Comparison of ENCODE assay signal across 19 cellular contexts in the genomic region with DNA sequence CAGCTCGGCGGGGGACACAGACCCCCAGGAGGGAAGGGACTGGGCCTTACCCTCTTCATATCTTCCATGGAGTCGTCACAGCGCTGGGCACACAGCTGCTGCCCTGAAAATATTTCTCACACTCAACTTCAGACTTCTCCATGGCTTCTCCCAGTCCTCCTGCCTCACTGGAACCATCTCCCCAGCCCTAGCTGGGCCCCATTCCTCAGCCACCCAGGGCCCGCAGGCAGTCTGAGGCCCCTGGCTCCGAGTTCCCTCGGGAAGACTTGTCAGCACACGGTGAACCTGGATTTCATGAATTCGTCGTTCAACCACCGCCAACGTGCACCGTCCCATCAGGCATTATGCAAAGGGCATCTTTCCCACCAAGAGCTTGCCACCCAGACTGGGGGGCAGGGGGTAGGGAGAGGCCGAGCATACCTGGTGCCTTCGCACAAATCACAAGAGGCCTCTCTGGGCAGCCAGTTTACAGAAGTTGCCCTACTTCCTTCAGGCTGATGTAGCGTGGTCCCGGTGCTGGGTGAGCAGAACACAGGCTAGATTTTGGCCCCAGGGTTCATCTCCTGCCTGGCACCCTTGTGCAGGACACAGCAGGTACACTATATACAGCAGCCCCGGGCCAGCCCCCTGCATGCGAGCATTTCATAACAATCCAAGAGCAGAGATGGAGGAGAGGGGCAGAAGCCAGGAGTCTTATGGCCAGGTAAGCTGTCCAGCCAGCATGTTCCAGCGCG. TPM values are rescaled to one million over a fixed set of nuclear protein-coding genes. Genes with fewer than 3 reads are reported as not detected.
DNase-seq lines count a peak whose midpoint lies in the region; ATAC-seq and TF ChIP-seq lines count a peak whose summit lies in the region.
"Had no signal": no experiment of that assay in that cellular context is flagged by ENCODE, and none has a peak within 500 bp of the region (broad histone marks: within the 10 kb centered on the region; RNA-seq: fewer than 3 reads in every experiment).

No MANE protein-coding gene starts in this region.

- TF ChIP-seq CTCF in PC-3 (conservative IDR thresholded peaks at IDR 0.05; ENCODE audit: low read depth, low read length), result no peak
- TF ChIP-seq CTCF in epithelial cell of esophagus (IDR thresholded peaks at IDR 0.05; ENCODE audit: insufficient read depth, low read depth, low read length, missing control alignments), result no peak
- TF ChIP-seq CTCF in osteocyte (IDR thresholded peaks at IDR 0.05), result no peak
- TF ChIP-seq CTCF in type B pancreatic cell (conservative IDR thresholded peaks at IDR 0.05), result no peak
- TF ChIP-seq CTCF in natural killer cell (IDR thresholded peaks at IDR 0.05), result no peak

- intact Hi-C loops in PC-3 (cut with micrococcal nuclease) (no loop called here), natural killer cell (cut with micrococcal nuclease) (no loop called here)
- intact Hi-C loops in naive thymus-derived CD4-positive, alpha-beta T cell (cut with micrococcal nuclease), result no loop called here

- peaks cover 11% of the 10 kb centered on the region for H3K36me3 Mint-ChIP-seq in osteocyte (ENCODE audit: unreplicated experiment)
- no peaks in the 10 kb centered on the region for H3K36me3 Mint-ChIP-seq in type B pancreatic cell
- no peaks in the 10 kb centered on the region for H3K36me3 Mint-ChIP-seq in natural killer cell
- H3K36me3 Mint-ChIP-seq in naive thymus-derived CD4-positive, alpha-beta T cell, result no peaks in the 10 kb centered on the region

- H3K9ac ChIP-seq in PC-3 (ENCODE audit: low read length), result peak overlapping the region; percentile 80

- H3K27me3 Mint-ChIP-seq in osteocyte (ENCODE audit: unreplicated experiment), result no peaks in the 10 kb centered on the region
- peaks cover 3% of the 10 kb centered on the region for H3K27me3 Mint-ChIP-seq in type B pancreatic cell
- peaks cover 67 to 68% of the 10 kb centered on the region in 2 donors for H3K27me3 Mint-ChIP-seq in natural killer cell (ENCODE audit: low read depth in 2 of 2)
- peaks cover 0 to 33% (median 4%) of the 10 kb centered on the region in 5 donors for H3K27me3 Mint-ChIP-seq in naive thymus-derived CD4-positive, alpha-beta T cell

- no TSS peak for BruUV-seq in PC-3 (replicated peaks; lab: Mats Ljungman, UMichigan)

- peaks cover 13% of the 10 kb centered on the region for H3F3A ChIP-seq in PC-3 (ENCODE audit: low read length, unreplicated experiment)

- H3K27me3 ChIP-seq in PC-3 (ENCODE audit: low read length), result no peaks in the 10 kb centered on the region
- H3K27me3 ChIP-seq in naive thymus-derived CD4-positive, alpha-beta T cell (ENCODE audit: control insufficient read depth in 2 of 2, insufficient read depth in 2 of 2, low read length in 2 of 2), result peaks cover 0 to 11% of the 10 kb centered on the region in 2 donors
- H3K27me3 ChIP-seq: BE2C had no signal

- peaks cover 75% of the 10 kb centered on the region for H3K4me1 ChIP-seq in PC-3 (ENCODE audit: insufficient read depth, low read length)
- H3K4me1 ChIP-seq in naive thymus-derived CD4-positive, alpha-beta T cell (ENCODE audit: control insufficient read depth in 2 of 2, insufficient read depth in 2 of 2, low read length in 2 of 2), result peaks cover 0 to 16% of the 10 kb centered on the region in 2 donors

- no peaks in the 10 kb centered on the region for H4K20me1 ChIP-seq in PC-3 (ENCODE audit: low read length)

- DNase-seq in PC-3, result no peak
- peak; percentile 74 for DNase-seq in epithelial cell of esophagus (ENCODE audit: low read depth)
- DNase-seq in osteocyte (ENCODE audit: extremely low spot score, unreplicated experiment), result no peak
- DNase-seq in type B pancreatic cell (ENCODE audit: extremely low spot score, unreplicated experiment), result no peak
- no peak for DNase-seq in NCI-H1092 treated with DMSO at 0.1 percent for 48 hours (lab: John Stamatoyannopoulos, UW)
- DNase-seq in natural killer cell, result no peak
- no peak for DNase-seq in SW480 (ENCODE audit: low spot score)
- no peak for DNase-seq in naive thymus-derived CD4-positive, alpha-beta T cell
- DNase-seq: activated naive CD4-positive, alpha-beta T cell; activated T-cell treated with anti-CD3 and anti-CD28 coated beads for 4 hours; BE2C; Calu3; NCI-H82; retina; stimulated activated CD4-positive, alpha-beta T cell treated with anti-CD3 and anti-CD28 coated beads, Interleukin-1b, Interleukin-23, amount 100 ng/mL, for 48 hours had no signal

- H3K4me1 Mint-ChIP-seq in osteocyte (ENCODE audit: unreplicated experiment) (peaks cover 90% of the 10 kb centered on the region), type B pancreatic cell (ENCODE audit: unreplicated experiment) (peaks cover 41% of the 10 kb centered on the region), natural killer cell (peaks cover 15 to 17% of the 10 kb centered on the region in 2 donors)
- peaks cover 6 to 16% (median 14%) of the 10 kb centered on the region in 7 donors for H3K4me1 Mint-ChIP-seq in naive thymus-derived CD4-positive, alpha-beta T cell

- H3K79me2 ChIP-seq in PC-3 (ENCODE audit: low read length), result peaks cover 19% of the 10 kb centered on the region; the same call in 1 of the 2 replicates

- no peaks in the 10 kb centered on the region for H3K9me3 Mint-ChIP-seq in osteocyte (ENCODE audit: unreplicated experiment)
- no peaks in the 10 kb centered on the region for H3K9me3 Mint-ChIP-seq in type B pancreatic cell
- H3K9me3 Mint-ChIP-seq in natural killer cell, result no peaks in the 10 kb centered on the region
- no peaks in the 10 kb centered on the region for H3K9me3 Mint-ChIP-seq in naive thymus-derived CD4-positive, alpha-beta T cell

- POLR2A ChIA-PET in PC-3 (lab: Charles Lee; ENCODE audit: unreplicated experiment), result no interaction called here
- POLR2A ChIA-PET in naive thymus-derived CD4-positive, alpha-beta T cell (lab: Charles Lee), result no interaction called here

- no peaks in the 10 kb centered on the region for H3K9me3 ChIP-seq in PC-3 (ENCODE audit: low read length)
- no peaks in the 10 kb centered on the region for H3K9me3 ChIP-seq in naive thymus-derived CD4-positive, alpha-beta T cell (ENCODE audit: control insufficient read depth in 2 of 3, low read length in 3 of 3)
- H3K9me3 ChIP-seq: BE2C had no signal

- no peaks in the 10 kb centered on the region for H3K9me2 ChIP-seq in PC-3 (replicated peaks; ENCODE audit: low read length)

- peak overlapping the region; percentile 96 for H3K27ac ChIP-seq in PC-3 (ENCODE audit: low read length)
- no peak overlapping the region for H3K27ac ChIP-seq in naive thymus-derived CD4-positive, alpha-beta T cell (ENCODE audit: low read depth, low read length)
- H3K27ac ChIP-seq: HL-60 had no signal

- H3K4me3 ChIP-seq in PC-3 (ENCODE audit: low read length) (no peak overlapping the region), epithelial cell of esophagus (ENCODE audit: low read length) (peak overlapping the region; percentile 13)
- no peak overlapping the region for H3K4me3 ChIP-seq in naive thymus-derived CD4-positive, alpha-beta T cell (ENCODE audit: low read length)
- H3K4me3 ChIP-seq: K562, lung had no signal

- CTCF ChIA-PET in PC-3 (lab: Charles Lee), result no interaction called here
- CTCF ChIA-PET in naive thymus-derived CD4-positive, alpha-beta T cell (lab: Charles Lee), result no interaction called here

- ATAC-seq in PC-3 (no peak), natural killer cell (no peak)
- no peak for ATAC-seq in naive thymus-derived CD4-positive, alpha-beta T cell
- ATAC-seq: K562, Panc1 had no signal

- peak overlapping the region; percentile 73 for H3K4me2 ChIP-seq in PC-3 (ENCODE audit: low read length)

- H3K27ac Mint-ChIP-seq in osteocyte (ENCODE audit: unreplicated experiment), result peak overlapping the region; percentile 74
- H3K27ac Mint-ChIP-seq in type B pancreatic cell, result peak overlapping the region; percentile 23
- no peak overlapping the region for H3K27ac Mint-ChIP-seq in natural killer cell
- no peak overlapping the region for H3K27ac Mint-ChIP-seq in naive thymus-derived CD4-positive, alpha-beta T cell

- no peaks in the 10 kb centered on the region for H3K36me3 ChIP-seq in PC-3 (ENCODE audit: low read depth, low read length)
- H3K36me3 ChIP-seq in naive thymus-derived CD4-positive, alpha-beta T cell (ENCODE audit: control insufficient read depth in 2 of 3, insufficient read depth in 3 of 3, low read length in 3 of 3), result no peaks in the 10 kb centered on the region
- H3K36me3 ChIP-seq: BE2C had no signal

- no peak overlapping the region for H2AFZ ChIP-seq in PC-3 (ENCODE audit: low read length)

- H3K4me3 Mint-ChIP-seq in osteocyte (ENCODE audit: unreplicated experiment) (no peak overlapping the region), type B pancreatic cell (no peak overlapping the region), natural killer cell (no peak overlapping the region)
- H3K4me3 Mint-ChIP-seq in naive thymus-derived CD4-positive, alpha-beta T cell, result no peak overlapping the region

RNA-seq across cellular contexts. Expression of a gene that starts 44.2 kb away (rescaled TPM):
- total RNA-seq in PC-3 (2014; rRNA removed) (17.4 and 18.1 TPM in 2 replicates), osteocyte (377 and 379 TPM in 2 replicates), type B pancreatic cell (ENCODE audit: low replicate concordance) (1.1 and 2.4 TPM in 2 replicates), natural killer cell (1 to 10 TPM; 2.1 to 3.7 (median 3.0) TPM)
- 1 to 10 TPM in 1 of 5 experiments, under 1 TPM in 4; 0.17 to 1.1 (median 0.58) TPM for total RNA-seq in naive thymus-derived CD4-positive, alpha-beta T cell
- polyA plus RNA-seq in naive thymus-derived CD4-positive, alpha-beta T cell, result under 1 TPM; 0.07 to 0.22 TPM

Comparison
In these comparisons a context has a peak if more than half of its experiments do, and no peak if none do; other contexts are left out.
1. H3K27ac Mint-ChIP-seq: peak in osteocyte (single experiment) and type B pancreatic cell (single experiment); none in natural killer cell (0 of 2) and naive thymus-derived CD4-positive, alpha-beta T cell (0 of 9).
2. RNA of a gene that starts 44.2 kb away (total RNA-seq): 377 to 379 TPM in osteocyte; 17.4 to 18.1 TPM in PC-3, 2.1 to 3.7 TPM in natural killer cell, 1.1 to 2.4 TPM in type B pancreatic cell and 0.17 to 1.1 TPM in naive thymus-derived CD4-positive, alpha-beta T cell; every median in the first group is over 10 times any median in the second.